In the genomic region with DNA sequence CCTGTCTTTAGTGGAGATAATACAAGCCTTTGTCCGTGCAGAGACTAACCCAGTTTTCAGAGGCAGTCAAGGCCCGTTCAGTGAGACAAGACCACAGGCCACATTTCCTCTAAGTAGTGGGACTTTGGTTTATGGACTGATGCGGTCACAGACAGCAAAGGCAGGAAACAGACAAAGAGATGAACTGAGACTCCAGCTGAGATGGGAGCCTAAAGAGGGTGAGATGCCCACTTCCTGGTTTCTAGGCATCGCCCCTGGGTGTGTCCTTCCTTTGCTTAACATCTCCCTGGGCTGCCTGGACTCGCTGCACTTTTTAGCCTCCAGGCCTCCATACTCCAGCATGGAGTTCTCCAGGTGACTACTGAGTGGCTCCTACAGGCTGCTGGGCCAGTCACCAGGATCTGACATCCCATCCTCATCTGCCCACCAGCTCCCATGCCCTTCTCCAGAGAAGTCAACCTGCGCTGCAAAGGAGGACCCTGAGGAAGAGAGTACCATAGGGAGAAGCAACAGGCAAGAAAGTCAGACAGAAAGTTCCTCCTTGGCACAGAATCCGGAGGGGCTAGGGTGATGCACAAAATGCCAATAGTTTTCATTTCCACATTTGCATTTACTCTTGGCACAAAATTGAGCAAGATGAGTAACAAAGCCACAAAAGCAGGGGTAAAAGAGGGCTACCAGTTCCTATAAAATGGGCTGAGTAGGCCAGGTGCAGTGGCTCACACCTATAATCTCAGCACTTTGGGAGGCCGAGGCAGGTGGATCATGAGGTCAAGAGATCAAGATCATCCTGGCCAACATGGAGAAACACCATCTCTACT, we compare ENCODE assay signal across 10 cellular contexts. TPM values are rescaled to one million over a fixed set of nuclear protein-coding genes. Genes with fewer than 3 reads are reported as not detected.
DNase-seq lines count a peak whose midpoint lies in the region; ATAC-seq and TF ChIP-seq lines count a peak whose summit lies in the region.
"Had no signal": no experiment of that assay in that cellular context is flagged by ENCODE, and none has a peak within 500 bp of the region (broad histone marks: within the 10 kb centered on the region; RNA-seq: fewer than 3 reads in every experiment).

No MANE protein-coding gene starts in this region.

- no peaks in the 10 kb centered on the region for H3K27me3 ChIP-seq in BLaER1 treated with 17β-estradiol and CSF1 and Interleukin-3, amounts not matched to agents 10 nM and 100 nM
- no peaks in the 10 kb centered on the region for H3K27me3 ChIP-seq in GM23338 (ENCODE audit: insufficient read depth)

- H3K4me1 Mint-ChIP-seq in GM23338: no peaks in the 10 kb centered on the region
- H3K4me1 Mint-ChIP-seq in immature natural killer cell: peaks cover 92 to 97% of the 10 kb centered on the region in 2 donors

- peaks cover 0 to 51% (median 0%) of the 10 kb centered on the region in 11 experiments; a peak in 6 of 22 replicates for H4K20me1 ChIP-seq in BLaER1 treated with 17β-estradiol and CSF1 and Interleukin-3, amounts not matched to agents 10 nM and 100 nM
- peaks cover 6% of the 10 kb centered on the region; the same call in 1 of the 2 replicates for H4K20me1 ChIP-seq in GM23338 (replicated peaks; ENCODE audit: insufficient read depth)

- H3K36me3 Mint-ChIP-seq in GM23338 (ENCODE audit: low read depth) (peaks cover 41% of the 10 kb centered on the region), immature natural killer cell (peaks cover 32 to 64% (median 52%) of the 10 kb centered on the region in 3 donors)

- no peaks in the 10 kb centered on the region for H3K79me2 ChIP-seq in GM23338 (replicated peaks; ENCODE audit: insufficient read depth)

- peaks cover 0 to 14% (median 4%) of the 10 kb centered on the region in 11 experiments; a peak in 9 of 22 replicates for H3K9me3 ChIP-seq in BLaER1 treated with 17β-estradiol and CSF1 and Interleukin-3, amounts not matched to agents 10 nM and 100 nM (replicated peaks in 1 of 11)

- H3K9me3 Mint-ChIP-seq in GM23338: no peaks in the 10 kb centered on the region
- H3K9me3 Mint-ChIP-seq in immature natural killer cell: no peaks in the 10 kb centered on the region

- H3K4me3 Mint-ChIP-seq in GM23338 (no peak overlapping the region), immature natural killer cell (peak overlapping the region; percentile 82 to 91 (median 87))

- peak overlapping the region in 8 of 10 experiments; percentile 26 to 59 (median 42); a peak in 11 of 20 replicates for H3K4me3 ChIP-seq in BLaER1 treated with 17β-estradiol and CSF1 and Interleukin-3, amounts not matched to agents 10 nM and 100 nM
- H3K4me3 ChIP-seq in GM23338: no peak overlapping the region

- peak overlapping the region; percentile 69 to 98 (median 92) for H3K27ac ChIP-seq in BLaER1 treated with 17β-estradiol and CSF1 and Interleukin-3, amounts not matched to agents 10 nM and 100 nM
- H3K27ac ChIP-seq in GM23338 (ENCODE audit: low read depth): no peak overlapping the region

- H3K27me3 Mint-ChIP-seq in GM23338 (ENCODE audit: insufficient read depth, low read depth, poor library complexity) (peaks cover 8% of the 10 kb centered on the region), immature natural killer cell (ENCODE audit: low read depth in 3 of 3) (peaks cover 9 to 49% (median 35%) of the 10 kb centered on the region in 3 donors)

- 0 out of 2 replicates have a peak overlapping the region, but pooled peaks have one; percentile 59 for H3K27ac Mint-ChIP-seq in GM23338
- H3K27ac Mint-ChIP-seq in immature natural killer cell: peak overlapping the region; percentile 93 to 99 (median 98)

- H2AFZ ChIP-seq in GM23338: no peak overlapping the region

- H3K9me2 ChIP-seq in GM23338 (ENCODE audit: insufficient read depth): no peaks in the 10 kb centered on the region

- ATAC-seq in GM23338 (no peak), HG03521 (IDR thresholded peaks at IDR 0.05; ENCODE audit: unreplicated experiment) (no peak)

- peaks cover 69 to 95% (median 88%) of the 10 kb centered on the region in 11 experiments for H3K36me3 ChIP-seq in BLaER1 treated with 17β-estradiol and CSF1 and Interleukin-3, amounts not matched to agents 10 nM and 100 nM
- H3K36me3 ChIP-seq in GM23338 (ENCODE audit: insufficient read depth): peaks cover 25% of the 10 kb centered on the region

- peak overlapping the region; percentile 69 to 100 (median 91) for H3K4me2 ChIP-seq in BLaER1 treated with 17β-estradiol and CSF1 and Interleukin-3, amounts not matched to agents 10 nM and 100 nM
- no peak overlapping the region for H3K4me2 ChIP-seq in GM23338

- TF ChIP-seq CTCF in GM23338 (conservative IDR thresholded peaks at IDR 0.05; ENCODE audit: low read depth in 2 of 2): no peak

- DNase-seq in GM23338 (ENCODE audit: low spot score) (no peak), UCSD-AML1 (lab: John Stamatoyannopoulos, UW; ENCODE audit: unreplicated experiment) (peak; percentile 27), immature natural killer cell (peak; percentile 78 to 84 (median 81)), NCI-H82 treated with DMSO at 0.1 percent for 48 hours (lab: John Stamatoyannopoulos, UW; ENCODE audit: unreplicated experiment) (no peak), NCI-H1105 treated with DMSO at 0.1 percent for 48 hours (lab: John Stamatoyannopoulos, UW) (no peak), DMS 273 (lab: John Stamatoyannopoulos, UW; ENCODE audit: unreplicated experiment) (no peak)

- peaks cover 11% of the 10 kb centered on the region; the same call in 1 of the 2 replicates for H3F3A ChIP-seq in GM23338 (replicated peaks; ENCODE audit: low read depth)

- peaks cover 76 to 100% (median 100%) of the 10 kb centered on the region in 10 experiments for H3K4me1 ChIP-seq in BLaER1 treated with 17β-estradiol and CSF1 and Interleukin-3, amounts not matched to agents 10 nM and 100 nM
- no peaks in the 10 kb centered on the region for H3K4me1 ChIP-seq in GM23338 (ENCODE audit: insufficient read depth)

- peak overlapping the region; percentile 26 to 99 (median 81); a peak in 20 of 22 replicates for H3K9ac ChIP-seq in BLaER1 treated with 17β-estradiol and CSF1 and Interleukin-3, amounts not matched to agents 10 nM and 100 nM

TF ChIP-seq in GM23338, 12 proteins besides CTCF, POLR2A, EP300 and RAD21 (continues in another document):
- TF ChIP-seq JUNB (IDR thresholded peaks at IDR 0.05; ENCODE audit: unreplicated experiment): no peak
- no peak for TF ChIP-seq EZH2 (IDR thresholded peaks at IDR 0.05; ENCODE audit: low read depth, unreplicated experiment)
- TF ChIP-seq, protein P1, sequence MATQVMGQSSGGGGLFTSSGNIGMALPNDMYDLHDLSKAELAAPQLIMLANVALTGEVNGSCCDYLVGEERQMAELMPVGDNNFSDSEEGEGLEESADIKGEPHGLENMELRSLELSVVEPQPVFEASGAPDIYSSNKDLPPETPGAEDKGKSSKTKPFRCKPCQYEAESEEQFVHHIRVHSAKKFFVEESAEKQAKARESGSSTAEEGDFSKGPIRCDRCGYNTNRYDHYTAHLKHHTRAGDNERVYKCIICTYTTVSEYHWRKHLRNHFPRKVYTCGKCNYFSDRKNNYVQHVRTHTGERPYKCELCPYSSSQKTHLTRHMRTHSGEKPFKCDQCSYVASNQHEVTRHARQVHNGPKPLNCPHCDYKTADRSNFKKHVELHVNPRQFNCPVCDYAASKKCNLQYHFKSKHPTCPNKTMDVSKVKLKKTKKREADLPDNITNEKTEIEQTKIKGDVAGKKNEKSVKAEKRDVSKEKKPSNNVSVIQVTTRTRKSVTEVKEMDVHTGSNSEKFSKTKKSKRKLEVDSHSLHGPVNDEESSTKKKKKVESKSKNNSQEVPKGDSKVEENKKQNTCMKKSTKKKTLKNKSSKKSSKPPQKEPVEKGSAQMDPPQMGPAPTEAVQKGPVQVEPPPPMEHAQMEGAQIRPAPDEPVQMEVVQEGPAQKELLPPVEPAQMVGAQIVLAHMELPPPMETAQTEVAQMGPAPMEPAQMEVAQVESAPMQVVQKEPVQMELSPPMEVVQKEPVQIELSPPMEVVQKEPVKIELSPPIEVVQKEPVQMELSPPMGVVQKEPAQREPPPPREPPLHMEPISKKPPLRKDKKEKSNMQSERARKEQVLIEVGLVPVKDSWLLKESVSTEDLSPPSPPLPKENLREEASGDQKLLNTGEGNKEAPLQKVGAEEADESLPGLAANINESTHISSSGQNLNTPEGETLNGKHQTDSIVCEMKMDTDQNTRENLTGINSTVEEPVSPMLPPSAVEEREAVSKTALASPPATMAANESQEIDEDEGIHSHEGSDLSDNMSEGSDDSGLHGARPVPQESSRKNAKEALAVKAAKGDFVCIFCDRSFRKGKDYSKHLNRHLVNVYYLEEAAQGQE (IDR thresholded peaks at IDR 0.05; ENCODE audit: unreplicated experiment): no peak
- TF ChIP-seq ZNF331 (CRISPR knock-in tag; IDR thresholded peaks at IDR 0.05; ENCODE audit: low read depth): no peak
- TF ChIP-seq NANOG (IDR thresholded peaks at IDR 0.05; ENCODE audit: borderline replicate concordance): no peak
- no peak for TF ChIP-seq ZNF114 (CRISPR knock-in tag; IDR thresholded peaks at IDR 0.05)
- TF ChIP-seq, protein P2, sequence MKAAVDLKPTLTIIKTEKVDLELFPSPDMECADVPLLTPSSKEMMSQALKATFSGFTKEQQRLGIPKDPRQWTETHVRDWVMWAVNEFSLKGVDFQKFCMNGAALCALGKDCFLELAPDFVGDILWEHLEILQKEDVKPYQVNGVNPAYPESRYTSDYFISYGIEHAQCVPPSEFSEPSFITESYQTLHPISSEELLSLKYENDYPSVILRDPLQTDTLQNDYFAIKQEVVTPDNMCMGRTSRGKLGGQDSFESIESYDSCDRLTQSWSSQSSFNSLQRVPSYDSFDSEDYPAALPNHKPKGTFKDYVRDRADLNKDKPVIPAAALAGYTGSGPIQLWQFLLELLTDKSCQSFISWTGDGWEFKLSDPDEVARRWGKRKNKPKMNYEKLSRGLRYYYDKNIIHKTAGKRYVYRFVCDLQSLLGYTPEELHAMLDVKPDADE (IDR thresholded peaks at IDR 0.05): no peak
- no peak for TF ChIP-seq EZH2phosphoT487 (IDR thresholded peaks at IDR 0.05; ENCODE audit: unreplicated experiment)
- TF ChIP-seq POLR2AphosphoS5 (IDR thresholded peaks at IDR 0.05; ENCODE audit: low read depth): no peak

RNA-seq across cellular contexts. Expression of a gene that starts 15.1 kb away (rescaled TPM):
- total RNA-seq in GM23338 (2014; rRNA removed; shearing (Covaris generic)): 19.3 and 32.4 TPM in 2 replicates
- polyA plus RNA-seq in GM23338 (2016; fragmentation: Nextera tagmentation; extraction: Ambion mirVana): 8.1 and 10.0 TPM in 2 replicates
- polyA plus RNA-seq in immature natural killer cell: 100 to 1,000 TPM in 2 of 3 donors, 10 to 100 TPM in 1; 93.2 to 146 (median 101) TPM

RNA-seq across cellular contexts. Expression of a gene that starts 26.9 kb away (rescaled TPM):
- 47.0 and 55.5 TPM in 2 replicates for total RNA-seq in GM23338 (2014; rRNA removed; shearing (Covaris generic))
- polyA plus RNA-seq in GM23338 (2016; fragmentation: Nextera tagmentation; extraction: Ambion mirVana) (58.4 and 60.8 TPM in 2 replicates), immature natural killer cell (100 to 1,000 TPM; 258 to 407 (median 270) TPM)

RNA-seq across cellular contexts. Expression of a gene that starts 47.4 kb away (rescaled TPM):
- total RNA-seq in GM23338 (2014; rRNA removed; shearing (Covaris generic)): 78.5 and 83.1 TPM in 2 replicates
- polyA plus RNA-seq in GM23338 (2016; fragmentation: Nextera tagmentation; extraction: Ambion mirVana): 39.5 and 40.9 TPM in 2 replicates
- 1 to 10 TPM in 1 of 3 donors, under 1 TPM in 1, not detected in 1; 0.71 to 2.3 TPM for polyA plus RNA-seq in immature natural killer cell
- total RNA-seq: LHCN-M2, skeletal muscle tissue had no signal

RNA-seq across cellular contexts. Expression of a gene that starts 56.8 kb away (rescaled TPM):
- total RNA-seq in GM23338 (2014; rRNA removed; shearing (Covaris generic)): 50.5 and 53.8 TPM in 2 replicates
- polyA plus RNA-seq in GM23338 (2016; fragmentation: Nextera tagmentation; extraction: Ambion mirVana) (13.4 and 13.6 TPM in 2 replicates), immature natural killer cell (10 to 100 TPM; 37.7 to 51.1 (median 45.1) TPM)

Comparison
In these comparisons a context has a peak if more than half of its experiments do, and no peak if none do; other contexts are left out.
1. DNase-seq: peak in UCSD-AML1 (single experiment) and immature natural killer cell (3 of 3); none in GM23338 (single experiment), NCI-H82 treated with DMSO at 0.1 percent for 48 hours (single experiment), NCI-H1105 treated with DMSO at 0.1 percent for 48 hours (single experiment) and DMS 273 (single experiment).
2. RNA of a gene that starts 47.4 kb away (polyA plus RNA-seq): 39.5 to 40.9 TPM in GM23338; 0.71 to 2.3 TPM in immature natural killer cell; every median in the first group is over 10 times any median in the second.